Comparison of ENCODE assay signal across 18 cellular contexts in genomic region chr3:9231488-9231887, GRCh38.
"Had no signal": no experiment of that assay in that cellular context is flagged by ENCODE, and none has a peak within 500 bp of the region (broad histone marks: within the 10 kb centered on the region; RNA-seq: fewer than 3 reads in every experiment).

No MANE protein-coding gene starts in this region.

- DNase-seq: colonic mucosa; dermis blood vessel endothelial cell; effector CD4-positive, alpha-beta T cell; heart right ventricle; kidney glomerular epithelial cell; naive thymus-derived CD4-positive, alpha-beta T cell; occipital lobe; pancreas; psoas muscle; spleen; stimulated activated CD4-positive, alpha-beta T cell treated with anti-CD3 and anti-CD28 coated beads, Interleukin-15, amount 100 ng/mL, for 24 hours; stimulated activated CD4-positive, alpha-beta T cell treated with anti-CD3 and anti-CD28 coated beads, Interleukin-1b, Interleukin-23, amount 100 ng/mL, for 48 hours; stimulated activated CD4-positive, alpha-beta T cell treated with anti-CD3 and anti-CD28 coated beads, Interleukin-4, amount 100 ng/mL, for 24 hours; stimulated activated naive B cell treated with anti-CD40 and anti-IgM and Interleukin-4, amounts not matched to agents 10 μg/mL and 1 μg/mL and 100 μg/mL, for 72 hours; thyroid gland had no signal

- H3K4me1 Mint-ChIP-seq: stimulated activated naive B cell treated with anti-CD40 and anti-IgM and Interleukin-4, amounts not matched to agents 10 μg/mL and 1 μg/mL and 100 μg/mL, for 72 hours had no signal

- H3K27me3 Mint-ChIP-seq: type B pancreatic cell had no signal

- H3K27ac Mint-ChIP-seq: naive thymus-derived CD4-positive, alpha-beta T cell; stimulated activated naive B cell treated with anti-CD40 and anti-IgM and Interleukin-4, amounts not matched to agents 10 μg/mL and 1 μg/mL and 100 μg/mL, for 72 hours; type B pancreatic cell had no signal

- H3K36me3 Mint-ChIP-seq: stimulated activated naive B cell treated with anti-CD40 and anti-IgM and Interleukin-4, amounts not matched to agents 10 μg/mL and 1 μg/mL and 100 μg/mL, for 72 hours had no signal

- H3K9me3 Mint-ChIP-seq: type B pancreatic cell had no signal

- H3K4me3 Mint-ChIP-seq: naive thymus-derived CD4-positive, alpha-beta T cell; stimulated activated naive B cell treated with anti-CD40 and anti-IgM and Interleukin-4, amounts not matched to agents 10 μg/mL and 1 μg/mL and 100 μg/mL, for 72 hours; type B pancreatic cell had no signal

- ATAC-seq: esophagus mucosa; naive thymus-derived CD4-positive, alpha-beta T cell; pancreas; psoas muscle; sciatic nerve; stimulated activated naive B cell treated with anti-CD40 and anti-IgM and Interleukin-4, amounts not matched to agents 10 μg/mL and 1 μg/mL and 100 μg/mL, for 72 hours had no signal
